Comparison of ENCODE assay signal across 11 cellular contexts in genomic region chr5:138448481-138449398, GRCh38. TPM values are rescaled to one million over a fixed set of nuclear protein-coding genes. Genes with fewer than 3 reads are reported as not detected.
DNase-seq lines count a peak whose midpoint lies in the region; ATAC-seq and TF ChIP-seq lines count a peak whose summit lies in the region.
"Had no signal": no experiment of that assay in that cellular context is flagged by ENCODE, and none has a peak within 500 bp of the region (broad histone marks: within the 10 kb centered on the region; RNA-seq: fewer than 3 reads in every experiment).

No MANE protein-coding gene starts in this region.

- no peak overlapping the region for H3K4me3 ChIP-seq in AG10803 (ENCODE audit: low read length)

- no peak for ATAC-seq in GM19452 (IDR thresholded peaks at IDR 0.05; ENCODE audit: unreplicated experiment)
- ATAC-seq in HG02642 (IDR thresholded peaks at IDR 0.05; ENCODE audit: poor library complexity, unreplicated experiment): no peak
- ATAC-seq in GM21423 (IDR thresholded peaks at IDR 0.05; ENCODE audit: unreplicated experiment): no peak

- TF ChIP-seq CTCF in AG10803 (conservative IDR thresholded peaks at IDR 0.05; ENCODE audit: low read length): peak; percentile 8; the same call in 1 of the 2 replicates

- DNase-seq in AG10803 (ENCODE audit: low read depth) (peak; percentile 56), LHCN-M2 (ENCODE audit: low read depth) (peak; percentile 73), RPMI7951 (ENCODE audit: low read depth) (peak; percentile 27), fibroblast of the conjunctiva (ENCODE audit: low read depth) (peak; percentile 59), occipital lobe (lab: John Stamatoyannopoulos, UW) (no peak)
- DNase-seq: amniotic stem cell; DND-41; NK-92 treated with Interleukin-12 subunit alpha and Interleukin-12 subunit beta, amount 100 ng/mL, for 24 hours had no signal

RNA-seq across cellular contexts. Expression of gene REEP2, which starts 9.9 kb away (rescaled TPM):
- total RNA-seq in LHCN-M2 (2014; rRNA removed): 9.0 and 11.0 TPM in 2 replicates
- 9.1 TPM for polyA plus RNA-seq in LHCN-M2 (2012)
- total RNA-seq in RPMI7951 (2014; rRNA removed; shearing (Covaris generic)): 5.5 and 10.3 TPM in 2 replicates
- 71.0 TPM for total RNA-seq in occipital lobe

RNA-seq across cellular contexts. Expression of gene EGR1, which starts 16.5 kb away (rescaled TPM):
- total RNA-seq in LHCN-M2 (2014; rRNA removed): 4.1 and 7.2 TPM in 2 replicates
- 21.7 TPM for polyA plus RNA-seq in LHCN-M2 (2012)
- total RNA-seq in RPMI7951 (2014; rRNA removed; shearing (Covaris generic)): 1.1 and 1.7 TPM in 2 replicates
- total RNA-seq in occipital lobe: 2.8 TPM
